In genomic region chr3:72624656-72625055, GRCh38 we compare ENCODE assay signal across 15 cellular contexts.
"Had no signal": no experiment of that assay in that cellular context is flagged by ENCODE, and none has a peak within 500 bp of the region (broad histone marks: within the 10 kb centered on the region; RNA-seq: fewer than 3 reads in every experiment).

No MANE protein-coding gene starts in this region.

- H3K27me3 ChIP-seq: heart left ventricle, right atrium auricular region, suprapubic skin, thyroid gland, upper lobe of left lung, uterus had no signal

- H3K27ac ChIP-seq: heart left ventricle, right atrium auricular region, suprapubic skin, thyroid gland, upper lobe of left lung, uterus had no signal

- H3K36me3 ChIP-seq: heart left ventricle, right atrium auricular region, suprapubic skin, thyroid gland, upper lobe of left lung, uterus had no signal

- ATAC-seq: esophagus mucosa, heart left ventricle, natural killer cell had no signal

- H3K9me3 ChIP-seq: heart left ventricle, right atrium auricular region, suprapubic skin, thyroid gland, upper lobe of left lung, uterus had no signal

- H3K4me3 ChIP-seq: heart left ventricle, right atrium auricular region, suprapubic skin, thyroid gland, upper lobe of left lung, uterus had no signal

- DNase-seq: heart left ventricle; hippocampal formation; kidney glomerular epithelial cell; natural killer cell; posterior cingulate gyrus; small intestine; stimulated activated CD4-positive, alpha-beta T cell treated with anti-CD3 and anti-CD28 coated beads, Interleukin-12 subunit alpha, Interleukin-12 subunit beta, amount 100 ng/mL, for 4 hours; stimulated activated CD4-positive, alpha-beta T cell treated with anti-CD3 and anti-CD28 coated beads, Interleukin-2, amount 100 ng/mL, for 48 hours; stimulated activated naive CD4-positive, alpha-beta T cell treated with Interleukin-2 at 50 U/mL for 16 hours; thyroid gland; upper lobe of left lung; uterus had no signal

- H3K4me1 ChIP-seq: right atrium auricular region, uterus had no signal
